1 cellular context compared by ENCODE assay signal in genomic region chr13:98549006-98549727, GRCh38.
TF ChIP-seq lines count a peak whose summit lies in the region.

No MANE protein-coding gene starts in this region.

TF ChIP-seq in SK-N-SH, 30 proteins besides CTCF, POLR2A, EP300 and RAD21 (continued from another document):
- TF ChIP-seq RCOR1 (IDR thresholded peaks at IDR 0.05; ENCODE audit: low read length) = no peak
- no peak for TF ChIP-seq IRF3 (IDR thresholded peaks at IDR 0.05; ENCODE audit: low read depth, low read length)
- TF ChIP-seq POLR2AphosphoS5 (IDR thresholded peaks at IDR 0.05; ENCODE audit: low read depth, low read length) = no peak
